Comparison of ENCODE assay signal across 26 cellular contexts in genomic region chr11:26193714-26194373, GRCh38.
DNase-seq lines count a peak whose midpoint lies in the region; ATAC-seq and TF ChIP-seq lines count a peak whose summit lies in the region.
"Had no signal": no experiment of that assay in that cellular context is flagged by ENCODE, and none has a peak within 500 bp of the region (broad histone marks: within the 10 kb centered on the region; RNA-seq: fewer than 3 reads in every experiment).

No MANE protein-coding gene starts in this region.

- no TSS peak for BruUV-seq in Calu3 (replicated peaks; lab: Mats Ljungman, UMichigan)

- H3K27me3 Mint-ChIP-seq in Calu3 (ENCODE audit: unreplicated experiment) (no peaks in the 10 kb centered on the region), nephron (ENCODE audit: low read depth) (peaks cover 3% of the 10 kb centered on the region)
- no peaks in the 10 kb centered on the region for H3K27me3 Mint-ChIP-seq in activated CD4-positive, alpha-beta T cell treated with anti-CD3 and anti-CD28 coated beads for 36 hours
- H3K27me3 Mint-ChIP-seq: activated CD8-positive, alpha-beta memory T cell treated with anti-CD3 and anti-CD28 coated beads, Interleukin-2, amount 10 ng/mL, durations not matched to agents 7 days and 5 days; CD4-positive, alpha-beta memory T cell had no signal

- DNase-seq in Calu3 (no peak), NCI-H526 treated with DMSO at 0.1 percent for 48 hours (lab: John Stamatoyannopoulos, UW) (peak; percentile 77), fibroblast of gingiva (ENCODE audit: low read depth) (peak; percentile 12), NCI-H187 treated with DMSO at 0.1 percent for 48 hours (lab: John Stamatoyannopoulos, UW) (no peak)
- DNase-seq in activated CD4-positive, alpha-beta T cell treated with anti-CD3 and anti-CD28 coated beads for 36 hours, result no peak
- DNase-seq: activated CD8-positive, alpha-beta memory T cell treated with anti-CD3 and anti-CD28 coated beads, Interleukin-2, amount 10 ng/mL, durations not matched to agents 7 days and 5 days; activated naive CD4-positive, alpha-beta T cell treated with anti-CD3 and anti-CD28 coated beads for 36 hours; activated T-cell treated with anti-CD3 and anti-CD28 coated beads, Interleukin-2, amount 50 U/mL, for 72 hours; adrenal gland; CD4-positive, alpha-beta memory T cell; DMS 273 treated with DMSO at 0.1 percent for 48 hours; heart right ventricle; KBM-7; left cardiac atrium; mesenchymal stem cell; NCI-H146; NCI-H446 treated with DMSO at 0.1 percent for 48 hours; Right ventricle myocardium superior; sigmoid colon; stimulated activated naive CD4-positive, alpha-beta T cell; SW 1271; uterus had no signal

- H3K9me3 Mint-ChIP-seq in Calu3 (ENCODE audit: low read depth, unreplicated experiment) (no peaks in the 10 kb centered on the region), nephron (no peaks in the 10 kb centered on the region)
- peaks cover 4% of the 10 kb centered on the region for H3K9me3 Mint-ChIP-seq in activated CD4-positive, alpha-beta T cell treated with anti-CD3 and anti-CD28 coated beads for 36 hours (ENCODE audit: low read depth)

- POLR2A ChIA-PET in activated CD4-positive, alpha-beta T cell treated with anti-CD3 and anti-CD28 coated beads for 36 hours (lab: Charles Lee), result no interaction called here

- CTCF ChIA-PET in Calu3 (lab: Charles Lee), result interaction anchor here (0.6 to 1.0 kb wide), 2 partner anchors 12 to 36 kb away, joined by 3 read pairs; no protein-coding TSS in a partner anchor
- CTCF ChIA-PET in activated CD4-positive, alpha-beta T cell treated with anti-CD3 and anti-CD28 coated beads for 36 hours (lab: Charles Lee), result no interaction called here

- peaks cover 8% of the 10 kb centered on the region for H3K36me3 Mint-ChIP-seq in Calu3 (ENCODE audit: insufficient read depth, unreplicated experiment)
- H3K36me3 Mint-ChIP-seq in nephron (ENCODE audit: low read depth), result no peaks in the 10 kb centered on the region
- no peaks in the 10 kb centered on the region for H3K36me3 Mint-ChIP-seq in activated CD4-positive, alpha-beta T cell treated with anti-CD3 and anti-CD28 coated beads for 36 hours (ENCODE audit: low read depth)
- H3K36me3 Mint-ChIP-seq: activated CD8-positive, alpha-beta memory T cell treated with anti-CD3 and anti-CD28 coated beads, Interleukin-2, amount 10 ng/mL, durations not matched to agents 7 days and 5 days; CD4-positive, alpha-beta memory T cell; WTC11 had no signal

- no peak for TF ChIP-seq CTCF in Calu3 (IDR thresholded peaks at IDR 0.05; ENCODE audit: unreplicated experiment)
- no peak for TF ChIP-seq CTCF in nephron (IDR thresholded peaks at IDR 0.05; ENCODE audit: unreplicated experiment in 3 of 3)

- H3K4me3 Mint-ChIP-seq in Calu3 (ENCODE audit: low read depth, unreplicated experiment) (no peak overlapping the region), nephron (peak overlapping the region in 1 of 3 experiments; percentile 31)
- H3K4me3 Mint-ChIP-seq in activated CD4-positive, alpha-beta T cell treated with anti-CD3 and anti-CD28 coated beads for 36 hours, result no peak overlapping the region
- H3K4me3 Mint-ChIP-seq: activated CD8-positive, alpha-beta memory T cell treated with anti-CD3 and anti-CD28 coated beads, Interleukin-2, amount 10 ng/mL, durations not matched to agents 7 days and 5 days; activated naive CD4-positive, alpha-beta T cell treated with anti-CD3 and anti-CD28 coated beads for 36 hours; activated T-cell treated with anti-CD3 and anti-CD28 coated beads, Interleukin-2, amount 50 U/mL, for 72 hours; CD4-positive, alpha-beta memory T cell; WTC11 had no signal

- ATAC-seq in HG03521 (IDR thresholded peaks at IDR 0.05; ENCODE audit: unreplicated experiment) (no peak), HG03025 (IDR thresholded peaks at IDR 0.05; ENCODE audit: low FRiP score, unreplicated experiment) (no peak)
- no peak for ATAC-seq in activated CD4-positive, alpha-beta T cell treated with anti-CD3 and anti-CD28 coated beads for 36 hours
- ATAC-seq: activated CD8-positive, alpha-beta memory T cell treated with anti-CD3 and anti-CD28 coated beads, Interleukin-2, amount 10 ng/mL, durations not matched to agents 7 days and 5 days; activated T-cell treated with anti-CD3 and anti-CD28 coated beads, Interleukin-2, amount 50 U/mL, for 72 hours; heart right ventricle; left cardiac atrium; WTC11 had no signal

- peaks cover 20% of the 10 kb centered on the region for H3K4me1 Mint-ChIP-seq in Calu3 (ENCODE audit: low read depth, unreplicated experiment)
- peaks cover 27% of the 10 kb centered on the region for H3K4me1 Mint-ChIP-seq in nephron
- H3K4me1 Mint-ChIP-seq in activated CD4-positive, alpha-beta T cell treated with anti-CD3 and anti-CD28 coated beads for 36 hours, result no peaks in the 10 kb centered on the region
- H3K4me1 Mint-ChIP-seq: activated CD8-positive, alpha-beta memory T cell treated with anti-CD3 and anti-CD28 coated beads, Interleukin-2, amount 10 ng/mL, durations not matched to agents 7 days and 5 days; CD4-positive, alpha-beta memory T cell had no signal

- intact Hi-C loops in Calu3 (cut with micrococcal nuclease; ENCODE audit: unreplicated experiment), result no loop called here
- intact Hi-C loops in activated CD4-positive, alpha-beta T cell treated with anti-CD3 and anti-CD28 coated beads for 36 hours (cut with DNase I, micrococcal nuclease), result no loop called here

- H3K27ac Mint-ChIP-seq in Calu3 (ENCODE audit: unreplicated experiment) (peak overlapping the region; percentile 45), nephron (peak overlapping the region; percentile 93 to 96 (median 95))
- H3K27ac Mint-ChIP-seq in activated CD4-positive, alpha-beta T cell treated with anti-CD3 and anti-CD28 coated beads for 36 hours, result no peak overlapping the region
- H3K27ac Mint-ChIP-seq: activated CD8-positive, alpha-beta memory T cell treated with anti-CD3 and anti-CD28 coated beads, Interleukin-2, amount 10 ng/mL, durations not matched to agents 7 days and 5 days; activated naive CD4-positive, alpha-beta T cell treated with anti-CD3 and anti-CD28 coated beads for 36 hours; activated T-cell treated with anti-CD3 and anti-CD28 coated beads, Interleukin-2, amount 50 U/mL, for 72 hours; WTC11 had no signal

Comparison
In these comparisons a context has a peak if more than half of its experiments do, and no peak if none do; other contexts are left out.
1. DNase-seq: peak in NCI-H526 treated with DMSO at 0.1 percent for 48 hours (single experiment) and fibroblast of gingiva (single experiment); none in Calu3 (single experiment), NCI-H187 treated with DMSO at 0.1 percent for 48 hours (single experiment) and activated CD4-positive, alpha-beta T cell treated with anti-CD3 and anti-CD28 coated beads for 36 hours (single experiment).